Comparison of ENCODE assay signal across 9 cellular contexts in the genomic region with DNA sequence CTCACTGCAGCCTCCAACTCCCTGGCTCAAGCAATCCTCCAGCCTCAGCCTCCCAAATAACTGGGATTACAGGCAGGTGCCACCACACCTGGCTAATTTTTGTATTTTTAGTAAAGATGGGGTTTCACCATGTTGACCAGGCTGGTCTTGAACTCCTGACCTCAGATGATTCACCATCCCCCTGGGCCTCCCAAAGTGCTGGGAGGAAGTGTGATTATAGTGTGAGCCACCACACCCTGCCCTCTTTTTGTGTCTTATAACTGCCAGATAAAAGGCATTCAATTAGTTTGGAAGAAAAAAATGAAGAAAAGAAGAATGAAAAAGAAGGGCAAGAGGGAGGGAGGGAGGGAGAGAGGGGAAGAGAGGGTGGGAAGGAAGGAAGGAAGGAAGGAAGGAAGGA. TPM values are rescaled to one million over a fixed set of nuclear protein-coding genes. Genes with fewer than 3 reads are reported as not detected.
"Had no signal": no experiment of that assay in that cellular context is flagged by ENCODE, and none has a peak within 500 bp of the region (broad histone marks: within the 10 kb centered on the region; RNA-seq: fewer than 3 reads in every experiment).

No MANE protein-coding gene starts in this region.

RNA-seq across cellular contexts. Expression of gene BNC2, which starts 37.7 kb away (rescaled TPM):
- total RNA-seq: activated B cell treated with CpG ODN at 0.5 μM for 24 hours; activated CD8-positive, alpha-beta memory T cell treated with anti-CD3 and anti-CD28 coated beads for 36 hours; activated CD8-positive, alpha-beta memory T cell treated with anti-CD3 and anti-CD28 coated beads, Interleukin-2, amount 10 ng/mL, durations not matched to agents 7 days and 5 days; activated CD8-positive, alpha-beta T cell treated with anti-CD3 and anti-CD28 coated beads, Interleukin-2, amount 10 ng/mL, durations not matched to agents 7 days and 5 days; activated naive CD4-positive, alpha-beta T cell treated with anti-CD3 and anti-CD28 coated beads for 36 hours; activated naive CD8-positive, alpha-beta T cell treated with anti-CD3 and anti-CD28 coated beads for 36 hours; activated T-helper 1 cell treated with anti-CD3 and anti-CD28 coated beads, Interleukin-12 subunit alpha, Interleukin-12 subunit beta, Interleukin-2, Interleukin-4 antibody, amounts not matched to agents 30 ng/mL and 10 ng/mL and 1 ng/mL, durations not matched to agents 14 hours and 24 hours and 36 hours; activated T-helper 2 cell treated with anti-CD3 and anti-CD28 coated beads, Interferon-gamma antibody, Interleukin-2, Interleukin-4, amounts not matched to agents 10 μg/mL and 5 μg/mL and 100 μg/mL, durations not matched to agents 14 hours and 24 hours and 36 hours; T-helper 17 cell had no signal
